Comparison of ENCODE assay signal across 1 cellular context in the genomic region with DNA sequence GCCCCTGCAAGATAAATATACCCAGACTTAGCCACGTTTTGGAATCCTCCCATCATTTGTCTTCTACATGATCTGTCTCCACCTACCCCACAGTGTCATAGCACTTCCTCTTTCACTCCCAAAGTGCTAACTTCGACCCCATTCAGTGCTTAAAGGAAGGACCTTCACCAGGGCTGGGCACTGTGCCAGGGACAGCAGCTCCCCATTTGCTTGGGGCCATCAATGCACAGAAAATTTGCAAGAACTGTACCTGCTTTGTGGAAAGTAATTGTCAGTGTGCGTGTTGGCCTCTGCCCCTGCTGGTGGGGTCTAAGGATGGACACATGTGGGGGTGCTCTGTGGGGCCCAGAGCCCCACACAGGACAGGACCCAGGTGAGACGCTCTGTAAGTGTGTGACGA.
A peak's percentile ranks its signal among the peaks of the same experiment; 100 is the strongest.
TF ChIP-seq lines count a peak whose summit lies in the region.

No MANE protein-coding gene starts in this region.

TF ChIP-seq in GM12878, 131 proteins besides CTCF, POLR2A, EP300 and RAD21:
- no peak for TF ChIP-seq RB1 (IDR thresholded peaks at IDR 0.05; ENCODE audit: borderline replicate concordance)
- TF ChIP-seq SPI1 (IDR thresholded peaks at IDR 0.05; ENCODE audit: borderline replicate concordance, insufficient read depth, low read depth, low read length) = peak; percentile 81
